1 cellular context compared by ENCODE assay signal in the genomic region with DNA sequence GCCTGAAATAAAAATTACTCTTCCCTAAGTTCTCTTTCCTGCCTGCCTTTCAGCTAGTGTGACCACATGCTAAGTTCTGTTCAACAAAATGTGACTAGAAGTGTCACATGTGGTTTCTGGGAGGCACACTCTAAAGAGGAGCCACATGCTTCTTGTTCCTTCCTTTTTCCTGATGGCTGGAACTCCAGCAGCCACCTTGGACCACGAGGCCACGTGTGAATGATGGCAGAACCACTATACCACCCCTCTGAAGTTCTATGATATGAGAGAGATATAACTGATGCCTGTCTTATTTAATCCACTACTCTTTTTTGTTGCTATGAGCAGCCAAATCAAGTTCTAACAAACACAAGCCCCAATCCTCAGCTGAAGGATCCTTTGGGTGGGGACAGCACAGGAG.
TF ChIP-seq lines count a peak whose summit lies in the region.

No MANE protein-coding gene starts in this region.

TF ChIP-seq in GM23338, 12 proteins besides CTCF, POLR2A, EP300 and RAD21 (continued from another document):
- TF ChIP-seq POLR2AphosphoS5 (IDR thresholded peaks at IDR 0.05; ENCODE audit: low read depth) (no peak), NANOG (IDR thresholded peaks at IDR 0.05; ENCODE audit: borderline replicate concordance) (no peak)
TF ChIP-seq in GM23338: peak in this region for 0.
